ENCODE assay signal across 1 cellular context in genomic region chr16:2720719-2721633, GRCh38.
TF ChIP-seq lines count a peak whose summit lies in the region.

No MANE protein-coding gene starts in this region.

TF ChIP-seq in HepG2, 621 proteins besides CTCF, POLR2A, EP300 and RAD21 (continued from another document and continues in another):
- no peak for TF ChIP-seq CEBPZ (IDR thresholded peaks at IDR 0.05; ENCODE audit: low read length)
- TF ChIP-seq ZFP82 (CRISPR knock-in tag; IDR thresholded peaks at IDR 0.05; ENCODE audit: borderline replicate concordance), result no peak
- no peak for TF ChIP-seq ZSCAN29 (CRISPR knock-in tag; conservative IDR thresholded peaks at IDR 0.05)
- TF ChIP-seq FIP1L1 (IDR thresholded peaks at IDR 0.05; ENCODE audit: borderline replicate concordance, insufficient read depth, low read depth, low read length), result no peak
- peak; percentile 36; the same call in 1 of the 2 replicates for TF ChIP-seq SALL1 (CRISPR knock-in tag; IDR thresholded peaks at IDR 0.05)
- TF ChIP-seq GATAD1 (CRISPR knock-in tag; IDR thresholded peaks at IDR 0.05), result peak; percentile 89
- no peak for TF ChIP-seq ZNF292 (CRISPR knock-in tag; IDR thresholded peaks at IDR 0.05; ENCODE audit: borderline replicate concordance, low read depth)
- no peak for TF ChIP-seq ZNF24 (IDR thresholded peaks at IDR 0.05)
- no peak for TF ChIP-seq ZNF33A (CRISPR knock-in tag; IDR thresholded peaks at IDR 0.05; ENCODE audit: borderline replicate concordance)
- TF ChIP-seq ZNF235 (CRISPR knock-in tag; IDR thresholded peaks at IDR 0.05; ENCODE audit: borderline replicate concordance), result no peak
- 0 out of 2 replicates have a peak, but pooled peaks have one; percentile 7 for TF ChIP-seq TARDBP (CRISPR knock-in tag; IDR thresholded peaks at IDR 0.05)
- no peak for TF ChIP-seq SCMH1 (CRISPR knock-in tag; IDR thresholded peaks at IDR 0.05; ENCODE audit: borderline replicate concordance)
- TF ChIP-seq E2F5 (CRISPR knock-in tag; conservative IDR thresholded peaks at IDR 0.05), result no peak
- peak; percentile 99 for TF ChIP-seq ZBTB21 (CRISPR knock-in tag; IDR thresholded peaks at IDR 0.05)
- 0 out of 2 replicates have a peak, but pooled peaks have one; percentile 36 for TF ChIP-seq GTF3A (CRISPR knock-in tag; conservative IDR thresholded peaks at IDR 0.05)
- no peak for TF ChIP-seq FOSL1 (CRISPR knock-in tag; IDR thresholded peaks at IDR 0.05; ENCODE audit: borderline replicate concordance)
- TF ChIP-seq HDAC6 (IDR thresholded peaks at IDR 0.05; ENCODE audit: low read depth, low read length), result no peak
- TF ChIP-seq CBX2 (IDR thresholded peaks at IDR 0.05; ENCODE audit: low read depth, low read length), result no peak
- no peak for TF ChIP-seq CBX2 (CRISPR knock-in tag; IDR thresholded peaks at IDR 0.05; ENCODE audit: low read depth)
- TF ChIP-seq PCBP2 (optimal IDR thresholded peaks at IDR 0.05; ENCODE audit: low read depth, low read length, poor library complexity, severe bottlenecking), result no peak
- TF ChIP-seq SOX13 (IDR thresholded peaks at IDR 0.05), result no peak
- peak in 1 of 2 experiments; percentile 45; a peak in 1 of 4 replicates for TF ChIP-seq SOX13 (CRISPR knock-in tag; conservative IDR thresholded peaks at IDR 0.05 in 1 of 2, IDR thresholded peaks at IDR 0.05 in 1 of 2)
- no peak for TF ChIP-seq ZNF556 (CRISPR knock-in tag; IDR thresholded peaks at IDR 0.05; ENCODE audit: borderline replicate concordance)
- TF ChIP-seq ELF4 (CRISPR knock-in tag; IDR thresholded peaks at IDR 0.05; ENCODE audit: borderline replicate concordance), result no peak
- TF ChIP-seq CEBPB (IDR thresholded peaks at IDR 0.05; ENCODE audit: borderline replicate concordance, low read depth, low read length), result no peak
- TF ChIP-seq ZNF432 (CRISPR knock-in tag; IDR thresholded peaks at IDR 0.05; ENCODE audit: borderline replicate concordance), result no peak
- TF ChIP-seq NFE2 (CRISPR knock-in tag; IDR thresholded peaks at IDR 0.05), result no peak
- no peak for TF ChIP-seq ZNF274 (CRISPR knock-in tag; IDR thresholded peaks at IDR 0.05)
- TF ChIP-seq ONECUT2 (CRISPR knock-in tag; IDR thresholded peaks at IDR 0.05), result no peak
- no peak for TF ChIP-seq ADNP (CRISPR knock-in tag; IDR thresholded peaks at IDR 0.05)
- TF ChIP-seq RXRB (CRISPR knock-in tag; IDR thresholded peaks at IDR 0.05; ENCODE audit: borderline replicate concordance), result 0 out of 2 replicates have a peak, but pooled peaks have one; percentile 45
- TF ChIP-seq NAIF1 (CRISPR knock-in tag; IDR thresholded peaks at IDR 0.05; ENCODE audit: borderline replicate concordance), result no peak
- no peak for TF ChIP-seq ZNF446 (CRISPR knock-in tag; IDR thresholded peaks at IDR 0.05)
- 0 out of 2 replicates have a peak, but pooled peaks have one; percentile 70 for TF ChIP-seq CBFB (CRISPR knock-in tag; IDR thresholded peaks at IDR 0.05)
- peak; percentile 74 for TF ChIP-seq KDM2A (CRISPR knock-in tag; IDR thresholded peaks at IDR 0.05; ENCODE audit: borderline replicate concordance, low read depth)
- no peak for TF ChIP-seq ZNF567 (CRISPR knock-in tag; IDR thresholded peaks at IDR 0.05; ENCODE audit: borderline replicate concordance)
- TF ChIP-seq ZNF576 (CRISPR knock-in tag; IDR thresholded peaks at IDR 0.05), result no peak
- TF ChIP-seq ZNF225 (CRISPR knock-in tag; IDR thresholded peaks at IDR 0.05), result no peak
- no peak for TF ChIP-seq ZNF839 (CRISPR knock-in tag; IDR thresholded peaks at IDR 0.05; ENCODE audit: borderline replicate concordance)
- TF ChIP-seq ZKSCAN5 (CRISPR knock-in tag; IDR thresholded peaks at IDR 0.05), result no peak
- no peak for TF ChIP-seq NFAT5 (CRISPR knock-in tag; IDR thresholded peaks at IDR 0.05)
- no peak for TF ChIP-seq BRD4 (CRISPR knock-in tag; IDR thresholded peaks at IDR 0.05)
- TF ChIP-seq MTA1 (CRISPR knock-in tag; IDR thresholded peaks at IDR 0.05; ENCODE audit: borderline replicate concordance), result peak; percentile 72; the same call in 1 of the 2 replicates
- no peak for TF ChIP-seq ZNF180 (CRISPR knock-in tag; IDR thresholded peaks at IDR 0.05; ENCODE audit: borderline replicate concordance, low read depth)
- TF ChIP-seq ZNF33B (CRISPR knock-in tag; IDR thresholded peaks at IDR 0.05), result no peak
- peak in 1 of 2 experiments; percentile 84; a peak in 2 of 4 replicates for TF ChIP-seq HMGXB4 (CRISPR knock-in tag; IDR thresholded peaks at IDR 0.05; ENCODE audit: borderline replicate concordance in 1 of 2, low read depth in 1 of 2)
- no peak for TF ChIP-seq ZBTB20 (CRISPR knock-in tag; IDR thresholded peaks at IDR 0.05; ENCODE audit: borderline replicate concordance, low read depth)
- TF ChIP-seq ZNF703 (CRISPR knock-in tag; IDR thresholded peaks at IDR 0.05; ENCODE audit: borderline replicate concordance), result 0 out of 2 replicates have a peak, but pooled peaks have one; percentile 65
- no peak for TF ChIP-seq ZBTB49 (CRISPR knock-in tag; IDR thresholded peaks at IDR 0.05; ENCODE audit: borderline replicate concordance)
- no peak for TF ChIP-seq TCF12 (IDR thresholded peaks at IDR 0.05)
- no peak for TF ChIP-seq TCF12 (CRISPR knock-in tag; IDR thresholded peaks at IDR 0.05)
- no peak; the same call in 1 of the 2 replicates for TF ChIP-seq ZNF281 (CRISPR knock-in tag; IDR thresholded peaks at IDR 0.05; ENCODE audit: borderline replicate concordance)
- TF ChIP-seq ZNF205 (CRISPR knock-in tag; IDR thresholded peaks at IDR 0.05), result no peak
